ENCODE assay signal across 8 cellular contexts in the genomic region with DNA sequence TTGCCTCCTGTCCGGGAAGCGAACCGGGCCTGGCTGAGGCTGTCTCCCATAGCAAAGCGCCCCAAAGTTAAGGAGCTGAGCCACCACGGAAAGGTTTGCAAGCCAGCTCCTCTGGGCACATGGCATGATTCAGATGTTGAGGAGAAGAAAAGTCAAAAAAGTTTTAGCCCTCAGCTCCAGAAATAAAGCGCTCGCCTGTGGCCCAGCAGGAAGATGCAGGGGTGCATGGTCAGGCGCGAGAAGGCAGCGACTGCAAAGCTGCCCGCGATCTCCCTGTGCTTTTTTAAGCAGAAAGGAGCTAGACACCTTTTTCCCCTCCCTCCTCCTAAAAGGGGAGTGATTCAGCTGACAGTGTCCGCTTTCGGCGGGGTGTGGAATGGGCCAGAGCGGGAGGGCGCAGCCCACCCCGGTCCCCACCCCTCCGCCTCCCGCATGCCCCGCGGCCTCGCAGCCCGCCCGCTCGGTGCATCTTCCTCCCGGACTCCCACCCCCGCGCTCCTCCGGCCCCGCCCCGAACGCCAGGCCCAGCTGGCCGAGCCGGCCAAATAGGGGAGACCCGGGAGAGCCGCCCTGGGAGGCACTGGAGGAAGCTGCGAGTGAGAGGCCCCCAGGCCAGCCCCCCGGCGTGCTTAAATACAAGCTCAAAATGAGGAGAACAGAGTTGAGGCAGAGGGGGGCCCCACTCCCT. TPM values are rescaled to one million over a fixed set of nuclear protein-coding genes. Genes with fewer than 3 reads are reported as not detected.
DNase-seq lines count a peak whose midpoint lies in the region; ATAC-seq, FAIRE-seq and TF ChIP-seq lines count a peak whose summit lies in the region.

A gene with protein sequence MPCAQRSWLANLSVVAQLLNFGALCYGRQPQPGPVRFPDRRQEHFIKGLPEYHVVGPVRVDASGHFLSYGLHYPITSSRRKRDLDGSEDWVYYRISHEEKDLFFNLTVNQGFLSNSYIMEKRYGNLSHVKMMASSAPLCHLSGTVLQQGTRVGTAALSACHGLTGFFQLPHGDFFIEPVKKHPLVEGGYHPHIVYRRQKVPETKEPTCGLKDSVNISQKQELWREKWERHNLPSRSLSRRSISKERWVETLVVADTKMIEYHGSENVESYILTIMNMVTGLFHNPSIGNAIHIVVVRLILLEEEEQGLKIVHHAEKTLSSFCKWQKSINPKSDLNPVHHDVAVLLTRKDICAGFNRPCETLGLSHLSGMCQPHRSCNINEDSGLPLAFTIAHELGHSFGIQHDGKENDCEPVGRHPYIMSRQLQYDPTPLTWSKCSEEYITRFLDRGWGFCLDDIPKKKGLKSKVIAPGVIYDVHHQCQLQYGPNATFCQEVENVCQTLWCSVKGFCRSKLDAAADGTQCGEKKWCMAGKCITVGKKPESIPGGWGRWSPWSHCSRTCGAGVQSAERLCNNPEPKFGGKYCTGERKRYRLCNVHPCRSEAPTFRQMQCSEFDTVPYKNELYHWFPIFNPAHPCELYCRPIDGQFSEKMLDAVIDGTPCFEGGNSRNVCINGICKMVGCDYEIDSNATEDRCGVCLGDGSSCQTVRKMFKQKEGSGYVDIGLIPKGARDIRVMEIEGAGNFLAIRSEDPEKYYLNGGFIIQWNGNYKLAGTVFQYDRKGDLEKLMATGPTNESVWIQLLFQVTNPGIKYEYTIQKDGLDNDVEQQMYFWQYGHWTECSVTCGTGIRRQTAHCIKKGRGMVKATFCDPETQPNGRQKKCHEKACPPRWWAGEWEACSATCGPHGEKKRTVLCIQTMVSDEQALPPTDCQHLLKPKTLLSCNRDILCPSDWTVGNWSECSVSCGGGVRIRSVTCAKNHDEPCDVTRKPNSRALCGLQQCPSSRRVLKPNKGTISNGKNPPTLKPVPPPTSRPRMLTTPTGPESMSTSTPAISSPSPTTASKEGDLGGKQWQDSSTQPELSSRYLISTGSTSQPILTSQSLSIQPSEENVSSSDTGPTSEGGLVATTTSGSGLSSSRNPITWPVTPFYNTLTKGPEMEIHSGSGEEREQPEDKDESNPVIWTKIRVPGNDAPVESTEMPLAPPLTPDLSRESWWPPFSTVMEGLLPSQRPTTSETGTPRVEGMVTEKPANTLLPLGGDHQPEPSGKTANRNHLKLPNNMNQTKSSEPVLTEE (N-terminal part only) (minus strand): TSS at position 260 of the 688 bp plus-strand sequence. CDS start 134 bp downstream, at position 126.

- H3K36me3 Mint-ChIP-seq in activated naive CD4-positive, alpha-beta T cell treated with anti-CD3 and anti-CD28 coated beads for 36 hours (ENCODE audit: low read depth) = no peaks in the 10 kb centered on the region
- peaks cover 3% of the 10 kb centered on the region for H3K36me3 Mint-ChIP-seq in astrocyte (ENCODE audit: low read depth, unreplicated experiment)
- no peaks in the 10 kb centered on the region for H3K36me3 Mint-ChIP-seq in activated CD4-positive, alpha-beta T cell treated with anti-CD3 and anti-CD28 coated beads for 36 hours (ENCODE audit: low read depth)

- H3K27ac ChIP-seq in astrocyte (ENCODE audit: low read depth, low read length) = peak within 1 kb of the TSS; percentile 77
- peak within 1 kb of the TSS in 4 of 5 donors; percentile 41 to 72 (median 63) for H3K27ac ChIP-seq in stomach

- ATAC-seq in activated CD4-positive, alpha-beta T cell treated with anti-CD3 and anti-CD28 coated beads for 36 hours = no peak
- no peak for ATAC-seq in GM18867 (IDR thresholded peaks at IDR 0.05; ENCODE audit: unreplicated experiment)

- no peak within 1 kb of the TSS for H2AFZ ChIP-seq in astrocyte (ENCODE audit: low read depth, low read length)

- H3K27ac Mint-ChIP-seq in activated naive CD4-positive, alpha-beta T cell treated with anti-CD3 and anti-CD28 coated beads for 36 hours = no peak within 1 kb of the TSS
- H3K27ac Mint-ChIP-seq in astrocyte (ENCODE audit: unreplicated experiment) = peak within 1 kb of the TSS; percentile 82
- no peak within 1 kb of the TSS for H3K27ac Mint-ChIP-seq in activated CD4-positive, alpha-beta T cell treated with anti-CD3 and anti-CD28 coated beads for 36 hours

- POLR2A ChIA-PET in activated CD4-positive, alpha-beta T cell treated with anti-CD3 and anti-CD28 coated beads for 36 hours (lab: Charles Lee) = no interaction called here

- intact Hi-C loops in activated naive CD4-positive, alpha-beta T cell treated with anti-CD3 and anti-CD28 coated beads for 36 hours (cut with micrococcal nuclease) = no loop called here
- intact Hi-C loops in stomach (cut with DNase I; ENCODE audit: low total_unique reads) = no loop called here
- intact Hi-C loops in activated CD4-positive, alpha-beta T cell treated with anti-CD3 and anti-CD28 coated beads for 36 hours (cut with DNase I, micrococcal nuclease) = no loop called here

- H3K9ac ChIP-seq in astrocyte (ENCODE audit: low read length) = peak within 1 kb of the TSS; percentile 88

- H3K36me3 ChIP-seq in astrocyte (ENCODE audit: insufficient read depth, low read length) = no peaks in the 10 kb centered on the region
- H3K36me3 ChIP-seq in stomach = no peaks in the 10 kb centered on the region

- peaks cover 3% of the 10 kb centered on the region for H3K4me1 Mint-ChIP-seq in activated naive CD4-positive, alpha-beta T cell treated with anti-CD3 and anti-CD28 coated beads for 36 hours (ENCODE audit: low read depth)
- H3K4me1 Mint-ChIP-seq in astrocyte (ENCODE audit: low read depth, unreplicated experiment) = peaks cover 47% of the 10 kb centered on the region
- peaks cover 3% of the 10 kb centered on the region for H3K4me1 Mint-ChIP-seq in activated CD4-positive, alpha-beta T cell treated with anti-CD3 and anti-CD28 coated beads for 36 hours

- H3K9me3 Mint-ChIP-seq in activated naive CD4-positive, alpha-beta T cell treated with anti-CD3 and anti-CD28 coated beads for 36 hours = no peaks in the 10 kb centered on the region
- no peaks in the 10 kb centered on the region for H3K9me3 Mint-ChIP-seq in astrocyte (ENCODE audit: unreplicated experiment)
- H3K9me3 Mint-ChIP-seq in activated CD4-positive, alpha-beta T cell treated with anti-CD3 and anti-CD28 coated beads for 36 hours (ENCODE audit: low read depth) = no peaks in the 10 kb centered on the region

- CTCF ChIA-PET in activated naive CD4-positive, alpha-beta T cell treated with anti-CD3 and anti-CD28 coated beads for 36 hours (lab: Charles Lee) = interaction anchor here (1.6 kb wide), 1 partner anchor 43 kb away, joined by 7 read pairs; no protein-coding TSS in a partner anchor
- CTCF ChIA-PET in activated CD4-positive, alpha-beta T cell treated with anti-CD3 and anti-CD28 coated beads for 36 hours (lab: Charles Lee) = no interaction called here

- H3K27me3 ChIP-seq in astrocyte (ENCODE audit: insufficient read depth, low read length) (no peaks in the 10 kb centered on the region), stomach (peaks cover 0 to 30% (median 26%) of the 10 kb centered on the region in 3 donors)

- H3K9me3 ChIP-seq in astrocyte (ENCODE audit: insufficient read depth, low read depth, low read length) (no peaks in the 10 kb centered on the region), stomach (no peaks in the 10 kb centered on the region)

- H3K4me1 ChIP-seq in astrocyte (ENCODE audit: insufficient read depth, low read length) (peaks cover 40% of the 10 kb centered on the region), stomach (peaks cover 10 to 45% (median 28%) of the 10 kb centered on the region in 4 donors)

- no peak for TF ChIP-seq POLR2A in stomach (IDR thresholded peaks at IDR 0.05)

- H3K4me3 ChIP-seq in astrocyte (ENCODE audit: insufficient read depth, low read depth, low read length) (peak within 1 kb of the TSS; percentile 87), stomach (peak within 1 kb of the TSS; percentile 30 to 49 (median 46))

- H3K79me2 ChIP-seq in astrocyte (ENCODE audit: insufficient read depth, low read length) = peaks cover 47% of the 10 kb centered on the region

- TF ChIP-seq CTCF in astrocyte (IDR thresholded peaks at IDR 0.05; ENCODE audit: insufficient read depth, low read depth, low read length) (no peak), stomach (IDR thresholded peaks at IDR 0.05) (no peak)

- H3K4me3 Mint-ChIP-seq in activated naive CD4-positive, alpha-beta T cell treated with anti-CD3 and anti-CD28 coated beads for 36 hours = peak within 1 kb of the TSS; percentile 11
- peak within 1 kb of the TSS; percentile 96 for H3K4me3 Mint-ChIP-seq in astrocyte (ENCODE audit: unreplicated experiment)
- H3K4me3 Mint-ChIP-seq in activated CD4-positive, alpha-beta T cell treated with anti-CD3 and anti-CD28 coated beads for 36 hours = no peak within 1 kb of the TSS

- WGBS in stomach, 5 donors = 3 to 8% (median 4%) methylated on average over 18 to 40 of the region's 40 CpGs

- FAIRE-seq in astrocyte (lab: Jason Lieb, UNC) = no peak

- H3K4me2 ChIP-seq in astrocyte (ENCODE audit: low read length) = peak within 1 kb of the TSS; percentile 86

- no peak for TF ChIP-seq EP300 in stomach (IDR thresholded peaks at IDR 0.05)

- H4K20me1 ChIP-seq in astrocyte (ENCODE audit: insufficient read depth, low read length) = peaks cover 33% of the 10 kb centered on the region

- H3K27me3 Mint-ChIP-seq in activated naive CD4-positive, alpha-beta T cell treated with anti-CD3 and anti-CD28 coated beads for 36 hours (ENCODE audit: low read depth) = peaks cover 35% of the 10 kb centered on the region
- no peaks in the 10 kb centered on the region for H3K27me3 Mint-ChIP-seq in astrocyte (ENCODE audit: low read depth, unreplicated experiment)
- peaks cover 39% of the 10 kb centered on the region for H3K27me3 Mint-ChIP-seq in activated CD4-positive, alpha-beta T cell treated with anti-CD3 and anti-CD28 coated beads for 36 hours

- no peak for DNase-seq in activated naive CD4-positive, alpha-beta T cell treated with anti-CD3 and anti-CD28 coated beads for 36 hours
- DNase-seq in activated naive CD4-positive, alpha-beta T cell (lab: John Stamatoyannopoulos, UW) = no peak
- DNase-seq in astrocyte (ENCODE audit: low read depth) (peak; percentile 66), iPS-NIHi7 (ENCODE audit: extremely low spot score) (peak; percentile 87), stomach (no peak), cerebellar cortex (ENCODE audit: low spot score) (no peak)
- DNase-seq in activated CD4-positive, alpha-beta T cell treated with anti-CD3 and anti-CD28 coated beads for 36 hours = no peak

RNA-seq across cellular contexts. Expression of the gene that starts here (rescaled TPM):
- total RNA-seq in activated naive CD4-positive, alpha-beta T cell treated with anti-CD3 and anti-CD28 coated beads for 36 hours = not detected
- total RNA-seq in astrocyte (143 and 156 TPM in 2 replicates), stomach (10 to 100 TPM in 1 of 5 donors, 1 to 10 TPM in 1, under 1 TPM in 2, not detected in 1; 0.14 to 17.1 (median 1.4) TPM)
- 1 to 10 TPM in 1 of 3 donors, under 1 TPM in 2; 0.15 to 1.2 (median 0.62) TPM for polyA plus RNA-seq in stomach
- total RNA-seq in activated CD4-positive, alpha-beta T cell treated with anti-CD3 and anti-CD28 coated beads for 36 hours = not detected

Comparison
In these comparisons a context has a peak if more than half of its experiments do, and no peak if none do; other contexts are left out.
1. DNase-seq: peak in astrocyte (single experiment) and iPS-NIHi7 (single experiment); none in activated naive CD4-positive, alpha-beta T cell treated with anti-CD3 and anti-CD28 coated beads for 36 hours (single experiment), activated naive CD4-positive, alpha-beta T cell (0 of 4), stomach (single experiment), cerebellar cortex (single experiment) and activated CD4-positive, alpha-beta T cell treated with anti-CD3 and anti-CD28 coated beads for 36 hours (single experiment).